ENCODE assay signal across 1 cellular context in genomic region chr11:69689484-69690319, GRCh38.
TF ChIP-seq lines count a peak whose summit lies in the region.

No MANE protein-coding gene starts in this region.

TF ChIP-seq in HepG2, 621 proteins besides CTCF, POLR2A, EP300 and RAD21 (continued from another document):
- peak; percentile 66; the same call in 1 of the 2 replicates for TF ChIP-seq ZNF281 (CRISPR knock-in tag; IDR thresholded peaks at IDR 0.05; ENCODE audit: borderline replicate concordance)
- TF ChIP-seq ZMYM4 (CRISPR knock-in tag; IDR thresholded peaks at IDR 0.05) = 0 out of 2 replicates have a peak, but pooled peaks have one; percentile 27
- 0 out of 2 replicates have a peak, but pooled peaks have one; percentile 12 for TF ChIP-seq NR2F6 (IDR thresholded peaks at IDR 0.05)
- no peak for TF ChIP-seq NR2F6 (CRISPR knock-in tag; IDR thresholded peaks at IDR 0.05)
- peak; percentile 80 for TF ChIP-seq NFE2L2 (IDR thresholded peaks at IDR 0.05; ENCODE audit: low read length)
- TF ChIP-seq ZXDC (CRISPR knock-in tag; IDR thresholded peaks at IDR 0.05) = no peak
- 0 out of 4 replicates have a peak, but pooled peaks of 1 of the 2 experiments have one; percentile 11 for TF ChIP-seq NR2F1 (CRISPR knock-in tag; IDR thresholded peaks at IDR 0.05)
- TF ChIP-seq ZNF619 (CRISPR knock-in tag; IDR thresholded peaks at IDR 0.05) = no peak
- TF ChIP-seq JUND (CRISPR knock-in tag; IDR thresholded peaks at IDR 0.05) = peak; percentile 69
- peak in 1 of 2 experiments; percentile 1; a peak in 1 of 4 replicates for TF ChIP-seq MAFK (conservative IDR thresholded peaks at IDR 0.05 in 1 of 2, IDR thresholded peaks at IDR 0.05 in 1 of 2; ENCODE audit: low read length in 2 of 2)
- peak; percentile 23; the same call in 1 of the 2 replicates for TF ChIP-seq CHD2 (IDR thresholded peaks at IDR 0.05; ENCODE audit: low read depth, low read length)
- TF ChIP-seq CC2D1A (CRISPR knock-in tag; IDR thresholded peaks at IDR 0.05) = no peak
